ENCODE assay signal across 1 cellular context in the genomic region with DNA sequence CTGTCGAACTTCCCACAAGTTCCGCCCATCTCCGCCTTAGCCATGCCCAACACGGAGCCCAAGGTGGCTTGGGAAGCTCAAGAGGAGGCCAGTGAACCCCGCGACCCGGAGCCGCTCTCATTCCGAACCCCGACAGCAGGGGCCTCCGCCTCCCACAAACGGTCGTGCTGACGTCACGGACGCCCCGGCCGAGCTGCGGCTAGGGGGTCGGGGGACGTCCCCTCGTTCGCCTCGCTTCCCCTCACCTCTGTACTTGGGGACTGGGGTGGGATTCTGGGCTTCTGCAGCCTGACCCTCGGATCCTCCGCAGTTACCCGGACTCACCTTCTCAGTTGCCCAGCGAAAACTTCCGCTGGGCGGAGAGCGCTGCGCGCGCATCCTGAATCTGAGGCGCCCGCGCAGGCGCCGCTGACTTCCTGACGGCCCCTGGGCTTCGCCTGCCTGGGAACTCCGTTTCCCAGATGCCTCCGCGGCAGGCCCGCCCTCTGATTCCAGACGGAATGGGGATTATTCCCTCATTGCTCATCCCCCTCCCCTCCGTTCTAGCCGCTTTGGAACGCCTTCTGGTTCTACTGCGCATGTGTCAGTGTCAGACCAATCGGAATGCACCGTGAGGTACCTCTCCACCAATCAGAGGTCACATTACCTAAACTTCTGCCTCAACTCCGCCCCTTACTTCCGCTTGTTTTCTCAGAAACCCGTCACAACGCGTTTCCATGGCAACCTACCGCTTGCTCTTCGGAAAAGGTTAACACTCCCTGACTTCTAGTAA.
TF ChIP-seq lines count a peak whose summit lies in the region.

A gene with protein sequence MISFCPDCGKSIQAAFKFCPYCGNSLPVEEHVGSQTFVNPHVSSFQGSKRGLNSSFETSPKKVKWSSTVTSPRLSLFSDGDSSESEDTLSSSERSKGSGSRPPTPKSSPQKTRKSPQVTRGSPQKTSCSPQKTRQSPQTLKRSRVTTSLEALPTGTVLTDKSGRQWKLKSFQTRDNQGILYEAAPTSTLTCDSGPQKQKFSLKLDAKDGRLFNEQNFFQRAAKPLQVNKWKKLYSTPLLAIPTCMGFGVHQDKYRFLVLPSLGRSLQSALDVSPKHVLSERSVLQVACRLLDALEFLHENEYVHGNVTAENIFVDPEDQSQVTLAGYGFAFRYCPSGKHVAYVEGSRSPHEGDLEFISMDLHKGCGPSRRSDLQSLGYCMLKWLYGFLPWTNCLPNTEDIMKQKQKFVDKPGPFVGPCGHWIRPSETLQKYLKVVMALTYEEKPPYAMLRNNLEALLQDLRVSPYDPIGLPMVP (minus strand): TSS at position 351 of the 772 bp plus-strand sequence. CDS start 9,210 bp downstream, outside the sequence.

TF ChIP-seq in HepG2, 621 proteins besides CTCF, POLR2A, EP300 and RAD21 (continued from another document and continues in another):
- TF ChIP-seq, protein P1, sequence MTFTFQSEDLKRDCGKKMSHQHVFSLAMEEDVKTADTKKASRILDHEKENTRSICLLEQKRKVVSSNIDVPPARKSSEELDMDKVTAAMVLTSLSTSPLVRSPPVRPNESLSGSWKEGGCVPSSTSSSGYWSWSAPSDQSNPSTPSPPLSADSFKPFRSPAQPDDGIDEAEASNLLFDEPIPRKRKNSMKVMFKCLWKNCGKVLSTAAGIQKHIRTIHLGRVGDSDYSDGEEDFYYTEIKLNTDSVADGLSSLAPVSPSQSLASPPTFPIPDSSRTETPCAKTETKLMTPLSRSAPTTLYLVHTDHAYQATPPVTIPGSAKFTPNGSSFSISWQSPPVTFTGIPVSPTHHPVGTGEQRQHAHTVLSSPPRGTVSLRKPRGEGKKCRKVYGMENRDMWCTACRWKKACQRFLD (CRISPR knock-in tag; IDR thresholded peaks at IDR 0.05; ENCODE audit: borderline replicate concordance), result no peak
- TF ChIP-seq ZMYM3 (CRISPR knock-in tag; IDR thresholded peaks at IDR 0.05) (no peak), ZFP36L2 (CRISPR knock-in tag; IDR thresholded peaks at IDR 0.05) (no peak), ZNF788 (CRISPR knock-in tag; IDR thresholded peaks at IDR 0.05; ENCODE audit: borderline replicate concordance) (no peak), ZNF207 (IDR thresholded peaks at IDR 0.05; ENCODE audit: borderline replicate concordance) (no peak), LCORL (IDR thresholded peaks at IDR 0.05) (no peak), LCORL (CRISPR knock-in tag; IDR thresholded peaks at IDR 0.05) (no peak), SNRNP70 (IDR thresholded peaks at IDR 0.05; ENCODE audit: low read depth, low read length) (no peak), SIN3B (IDR thresholded peaks at IDR 0.05; ENCODE audit: low read length) (no peak), ZNF530 (CRISPR knock-in tag; IDR thresholded peaks at IDR 0.05; ENCODE audit: low read depth) (no peak), BCL6 (CRISPR knock-in tag; IDR thresholded peaks at IDR 0.05) (no peak), SALL2 (CRISPR knock-in tag; IDR thresholded peaks at IDR 0.05) (peak; percentile 57), HDAC1 (CRISPR knock-in tag; IDR thresholded peaks at IDR 0.05) (no peak; the same call in 1 of the 2 replicates), HNF4G (IDR thresholded peaks at IDR 0.05; ENCODE audit: borderline replicate concordance, low read depth, low read length) (no peak), HNF4G (CRISPR knock-in tag; IDR thresholded peaks at IDR 0.05; ENCODE audit: borderline replicate concordance, low read depth) (no peak), KAT7 (CRISPR knock-in tag; IDR thresholded peaks at IDR 0.05; ENCODE audit: borderline replicate concordance) (peak; percentile 53; the same call in 1 of the 2 replicates), SSRP1 (CRISPR knock-in tag; IDR thresholded peaks at IDR 0.05) (no peak), MTF2 (CRISPR knock-in tag; IDR thresholded peaks at IDR 0.05; ENCODE audit: borderline replicate concordance) (no peak), ZNF790 (CRISPR knock-in tag; IDR thresholded peaks at IDR 0.05; ENCODE audit: borderline replicate concordance) (no peak), ZNF44 (CRISPR knock-in tag; IDR thresholded peaks at IDR 0.05) (no peak), NKX3-1 (CRISPR knock-in tag; IDR thresholded peaks at IDR 0.05) (0 out of 2 replicates have a peak, but pooled peaks have one; percentile 39), THYN1 (CRISPR knock-in tag; IDR thresholded peaks at IDR 0.05; ENCODE audit: borderline replicate concordance, low read depth) (no peak), GABPB1 (CRISPR knock-in tag; IDR thresholded peaks at IDR 0.05) (peak; percentile 62; the same call in 1 of the 2 replicates), DR1 (CRISPR knock-in tag; IDR thresholded peaks at IDR 0.05) (peak; percentile 37; the same call in 1 of the 2 replicates), NFRKB (IDR thresholded peaks at IDR 0.05) (no peak), TOPORS (CRISPR knock-in tag; IDR thresholded peaks at IDR 0.05) (no peak), ZBTB26 (CRISPR knock-in tag; IDR thresholded peaks at IDR 0.05; ENCODE audit: borderline replicate concordance) (no peak), RFX5 (IDR thresholded peaks at IDR 0.05; ENCODE audit: low read depth, low read length) (peak; percentile 84), ZFP1 (CRISPR knock-in tag; IDR thresholded peaks at IDR 0.05) (0 out of 2 replicates have a peak, but pooled peaks have one; percentile 48), POLR2AphosphoS2 (IDR thresholded peaks at IDR 0.05; ENCODE audit: low read depth, low read length) (no peak), TEAD2 (CRISPR knock-in tag; IDR thresholded peaks at IDR 0.05) (no peak), PHF20 (CRISPR knock-in tag; IDR thresholded peaks at IDR 0.05) (peak; percentile 74), RAD51 (IDR thresholded peaks at IDR 0.05; ENCODE audit: borderline replicate concordance) (no peak), ZKSCAN1 (IDR thresholded peaks at IDR 0.05; ENCODE audit: low read length) (no peak), GATA4 (IDR thresholded peaks at IDR 0.05; ENCODE audit: borderline replicate concordance, low read depth) (no peak), RNF2 (conservative IDR thresholded peaks at IDR 0.05; ENCODE audit: low read depth) (no peak), FOXK2 (IDR thresholded peaks at IDR 0.05) (peak; percentile 75; the same call in 1 of the 2 replicates)
- TF ChIP-seq, protein P2, sequence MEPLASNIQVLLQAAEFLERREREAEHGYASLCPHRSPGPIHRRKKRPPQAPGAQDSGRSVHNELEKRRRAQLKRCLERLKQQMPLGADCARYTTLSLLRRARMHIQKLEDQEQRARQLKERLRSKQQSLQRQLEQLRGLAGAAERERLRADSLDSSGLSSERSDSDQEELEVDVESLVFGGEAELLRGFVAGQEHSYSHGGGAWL (CRISPR knock-in tag; IDR thresholded peaks at IDR 0.05), result no peak
- TF ChIP-seq, protein P3, sequence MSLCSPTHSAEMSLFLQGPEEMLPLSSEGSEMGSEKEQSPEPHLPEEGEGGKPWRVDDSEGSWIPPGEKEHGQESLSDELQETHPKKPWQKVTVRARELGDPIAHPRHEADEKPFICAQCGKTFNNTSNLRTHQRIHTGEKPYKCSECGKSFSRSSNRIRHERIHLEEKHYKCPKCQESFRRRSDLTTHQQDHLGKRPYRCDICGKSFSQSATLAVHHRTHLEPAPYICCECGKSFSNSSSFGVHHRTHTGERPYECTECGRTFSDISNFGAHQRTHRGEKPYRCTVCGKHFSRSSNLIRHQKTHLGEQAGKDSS (CRISPR knock-in tag; IDR thresholded peaks at IDR 0.05; ENCODE audit: borderline replicate concordance, low read depth), result 0 out of 2 replicates have a peak, but pooled peaks have one; percentile 25
- TF ChIP-seq, protein P4, sequence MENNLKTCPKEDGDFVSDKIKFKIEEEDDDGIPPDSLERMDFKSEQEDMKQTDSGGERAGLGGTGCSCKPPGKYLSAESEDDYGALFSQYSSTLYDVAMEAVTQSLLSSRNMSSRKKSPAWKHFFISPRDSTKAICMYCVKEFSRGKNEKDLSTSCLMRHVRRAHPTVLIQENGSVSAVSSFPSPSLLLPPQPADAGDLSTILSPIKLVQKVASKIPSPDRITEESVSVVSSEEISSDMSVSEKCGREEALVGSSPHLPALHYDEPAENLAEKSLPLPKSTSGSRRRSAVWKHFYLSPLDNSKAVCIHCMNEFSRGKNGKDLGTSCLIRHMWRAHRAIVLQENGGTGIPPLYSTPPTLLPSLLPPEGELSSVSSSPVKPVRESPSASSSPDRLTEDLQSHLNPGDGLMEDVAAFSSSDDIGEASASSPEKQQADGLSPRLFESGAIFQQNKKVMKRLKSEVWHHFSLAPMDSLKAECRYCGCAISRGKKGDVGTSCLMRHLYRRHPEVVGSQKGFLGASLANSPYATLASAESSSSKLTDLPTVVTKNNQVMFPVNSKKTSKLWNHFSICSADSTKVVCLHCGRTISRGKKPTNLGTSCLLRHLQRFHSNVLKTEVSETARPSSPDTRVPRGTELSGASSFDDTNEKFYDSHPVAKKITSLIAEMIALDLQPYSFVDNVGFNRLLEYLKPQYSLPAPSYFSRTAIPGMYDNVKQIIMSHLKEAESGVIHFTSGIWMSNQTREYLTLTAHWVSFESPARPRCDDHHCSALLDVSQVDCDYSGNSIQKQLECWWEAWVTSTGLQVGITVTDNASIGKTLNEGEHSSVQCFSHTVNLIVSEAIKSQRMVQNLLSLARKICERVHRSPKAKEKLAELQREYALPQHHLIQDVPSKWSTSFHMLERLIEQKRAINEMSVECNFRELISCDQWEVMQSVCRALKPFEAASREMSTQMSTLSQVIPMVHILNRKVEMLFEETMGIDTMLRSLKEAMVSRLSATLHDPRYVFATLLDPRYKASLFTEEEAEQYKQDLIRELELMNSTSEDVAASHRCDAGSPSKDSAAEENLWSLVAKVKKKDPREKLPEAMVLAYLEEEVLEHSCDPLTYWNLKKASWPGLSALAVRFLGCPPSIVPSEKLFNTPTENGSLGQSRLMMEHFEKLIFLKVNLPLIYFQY (CRISPR knock-in tag; IDR thresholded peaks at IDR 0.05; ENCODE audit: borderline replicate concordance), result no peak
- TF ChIP-seq, protein P5, sequence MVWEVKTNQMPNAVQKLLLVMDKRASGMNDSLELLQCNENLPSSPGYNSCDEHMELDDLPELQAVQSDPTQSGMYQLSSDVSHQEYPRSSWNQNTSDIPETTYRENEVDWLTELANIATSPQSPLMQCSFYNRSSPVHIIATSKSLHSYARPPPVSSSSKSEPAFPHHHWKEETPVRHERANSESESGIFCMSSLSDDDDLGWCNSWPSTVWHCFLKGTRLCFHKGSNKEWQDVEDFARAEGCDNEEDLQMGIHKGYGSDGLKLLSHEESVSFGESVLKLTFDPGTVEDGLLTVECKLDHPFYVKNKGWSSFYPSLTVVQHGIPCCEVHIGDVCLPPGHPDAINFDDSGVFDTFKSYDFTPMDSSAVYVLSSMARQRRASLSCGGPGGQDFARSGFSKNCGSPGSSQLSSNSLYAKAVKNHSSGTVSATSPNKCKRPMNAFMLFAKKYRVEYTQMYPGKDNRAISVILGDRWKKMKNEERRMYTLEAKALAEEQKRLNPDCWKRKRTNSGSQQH (CRISPR knock-in tag; IDR thresholded peaks at IDR 0.05; ENCODE audit: low read depth), result no peak
- TF ChIP-seq, protein P6, sequence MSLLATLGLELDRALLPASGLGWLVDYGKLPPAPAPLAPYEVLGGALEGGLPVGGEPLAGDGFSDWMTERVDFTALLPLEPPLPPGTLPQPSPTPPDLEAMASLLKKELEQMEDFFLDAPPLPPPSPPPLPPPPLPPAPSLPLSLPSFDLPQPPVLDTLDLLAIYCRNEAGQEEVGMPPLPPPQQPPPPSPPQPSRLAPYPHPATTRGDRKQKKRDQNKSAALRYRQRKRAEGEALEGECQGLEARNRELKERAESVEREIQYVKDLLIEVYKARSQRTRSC (CRISPR knock-in tag; IDR thresholded peaks at IDR 0.05; ENCODE audit: low read depth), result no peak
- TF ChIP-seq, protein P7, sequence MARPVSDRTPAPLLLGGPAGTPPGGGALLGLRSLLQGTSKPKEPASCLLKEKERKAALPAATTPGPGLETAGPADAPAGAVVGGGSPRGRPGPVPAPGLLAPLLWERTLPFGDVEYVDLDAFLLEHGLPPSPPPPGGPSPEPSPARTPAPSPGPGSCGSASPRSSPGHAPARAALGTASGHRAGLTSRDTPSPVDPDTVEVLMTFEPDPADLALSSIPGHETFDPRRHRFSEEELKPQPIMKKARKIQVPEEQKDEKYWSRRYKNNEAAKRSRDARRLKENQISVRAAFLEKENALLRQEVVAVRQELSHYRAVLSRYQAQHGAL (CRISPR knock-in tag; IDR thresholded peaks at IDR 0.05; ENCODE audit: not compliant biosample characterization), result no peak
- TF ChIP-seq, protein P8, sequence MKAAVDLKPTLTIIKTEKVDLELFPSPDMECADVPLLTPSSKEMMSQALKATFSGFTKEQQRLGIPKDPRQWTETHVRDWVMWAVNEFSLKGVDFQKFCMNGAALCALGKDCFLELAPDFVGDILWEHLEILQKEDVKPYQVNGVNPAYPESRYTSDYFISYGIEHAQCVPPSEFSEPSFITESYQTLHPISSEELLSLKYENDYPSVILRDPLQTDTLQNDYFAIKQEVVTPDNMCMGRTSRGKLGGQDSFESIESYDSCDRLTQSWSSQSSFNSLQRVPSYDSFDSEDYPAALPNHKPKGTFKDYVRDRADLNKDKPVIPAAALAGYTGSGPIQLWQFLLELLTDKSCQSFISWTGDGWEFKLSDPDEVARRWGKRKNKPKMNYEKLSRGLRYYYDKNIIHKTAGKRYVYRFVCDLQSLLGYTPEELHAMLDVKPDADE (CRISPR knock-in tag; IDR thresholded peaks at IDR 0.05), result no peak
- TF ChIP-seq, protein P9, sequence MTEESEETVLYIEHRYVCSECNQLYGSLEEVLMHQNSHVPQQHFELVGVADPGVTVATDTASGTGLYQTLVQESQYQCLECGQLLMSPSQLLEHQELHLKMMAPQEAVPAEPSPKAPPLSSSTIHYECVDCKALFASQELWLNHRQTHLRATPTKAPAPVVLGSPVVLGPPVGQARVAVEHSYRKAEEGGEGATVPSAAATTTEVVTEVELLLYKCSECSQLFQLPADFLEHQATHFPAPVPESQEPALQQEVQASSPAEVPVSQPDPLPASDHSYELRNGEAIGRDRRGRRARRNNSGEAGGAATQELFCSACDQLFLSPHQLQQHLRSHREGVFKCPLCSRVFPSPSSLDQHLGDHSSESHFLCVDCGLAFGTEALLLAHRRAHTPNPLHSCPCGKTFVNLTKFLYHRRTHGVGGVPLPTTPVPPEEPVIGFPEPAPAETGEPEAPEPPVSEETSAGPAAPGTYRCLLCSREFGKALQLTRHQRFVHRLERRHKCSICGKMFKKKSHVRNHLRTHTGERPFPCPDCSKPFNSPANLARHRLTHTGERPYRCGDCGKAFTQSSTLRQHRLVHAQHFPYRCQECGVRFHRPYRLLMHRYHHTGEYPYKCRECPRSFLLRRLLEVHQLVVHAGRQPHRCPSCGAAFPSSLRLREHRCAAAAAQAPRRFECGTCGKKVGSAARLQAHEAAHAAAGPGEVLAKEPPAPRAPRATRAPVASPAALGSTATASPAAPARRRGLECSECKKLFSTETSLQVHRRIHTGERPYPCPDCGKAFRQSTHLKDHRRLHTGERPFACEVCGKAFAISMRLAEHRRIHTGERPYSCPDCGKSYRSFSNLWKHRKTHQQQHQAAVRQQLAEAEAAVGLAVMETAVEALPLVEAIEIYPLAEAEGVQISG (CRISPR knock-in tag; IDR thresholded peaks at IDR 0.05), result 0 out of 2 replicates have a peak, but pooled peaks have one; percentile 17
